10 cellular contexts compared by ENCODE assay signal in genomic region chr5:140044041-140044440, GRCh38. TPM values are rescaled to one million over a fixed set of nuclear protein-coding genes. Genes with fewer than 3 reads are reported as not detected.
A peak's percentile ranks its signal among the peaks of the same experiment; 100 is the strongest.
DNase-seq lines count a peak whose midpoint lies in the region; ATAC-seq, FAIRE-seq and TF ChIP-seq lines count a peak whose summit lies in the region.
"Had no signal": no experiment of that assay in that cellular context is flagged by ENCODE, and none has a peak within 500 bp of the region (broad histone marks: within the 10 kb centered on the region; RNA-seq: fewer than 3 reads in every experiment).

No MANE protein-coding gene starts in this region.

- WGBS in small intestine, 3 donors = 43 to 48% (median 45%) methylated on average over 1 of the region's 1 CpG

- H3K4me2 ChIP-seq in OCI-LY7 (ENCODE audit: low read length) = peak overlapping the region; percentile 69

- H3K9me2 ChIP-seq in OCI-LY7 (ENCODE audit: insufficient read depth, low read length) = no peaks in the 10 kb centered on the region

- no peaks in the 10 kb centered on the region for H3K9me3 Mint-ChIP-seq in activated T-cell treated with anti-CD3 and anti-CD28 coated beads, Interleukin-2, amount 50 U/mL, for 24 hours
- H3K9me3 Mint-ChIP-seq in stimulated activated effector memory CD8-positive, alpha-beta T cell treated with anti-CD3 and anti-CD28 coated beads, Interleukin-12 subunit alpha, Interleukin-12 subunit beta, amount 100 ng/mL, for 72 hours = no peaks in the 10 kb centered on the region

- H3K4me3 ChIP-seq in OCI-LY7 (ENCODE audit: low read depth, low read length, poor library complexity, severe bottlenecking) = no peak overlapping the region
- H3K4me3 ChIP-seq in tibial artery = no peak overlapping the region
- no peak overlapping the region for H3K4me3 ChIP-seq in small intestine (ENCODE audit: low read depth in 1 of 2, low read length in 2 of 2)

- H3K4me1 ChIP-seq in OCI-LY7 (ENCODE audit: insufficient read depth, low read length, poor library complexity, severe bottlenecking) (peaks cover 9% of the 10 kb centered on the region), tibial artery (peaks cover 0 to 35% (median 18%) of the 10 kb centered on the region in 4 donors), small intestine (ENCODE audit: control insufficient read depth in 2 of 2, insufficient read depth in 1 of 2, low read depth in 1 of 2, low read length in 1 of 2) (no peaks in the 10 kb centered on the region)

- POLR2A ChIA-PET in OCI-LY7 (lab: Charles Lee) = interaction anchor here (0.6 to 1.4 kb wide), 4 partner anchors 9 to 856 kb away, joined by 3 to 15 read pairs (median 4); no protein-coding TSS in a partner anchor

- no peak for ATAC-seq in stimulated activated effector memory CD8-positive, alpha-beta T cell treated with anti-CD3 and anti-CD28 coated beads, Interleukin-12 subunit alpha, Interleukin-12 subunit beta, amount 100 ng/mL, for 72 hours
- ATAC-seq in GM19395 (IDR thresholded peaks at IDR 0.05; ENCODE audit: unreplicated experiment) = no peak

- FAIRE-seq in small intestine (lab: Jason Lieb, UNC) = no peak
- FAIRE-seq: keratinocyte had no signal

- no peak overlapping the region; the same call in 1 of the 2 replicates for H2AFZ ChIP-seq in OCI-LY7 (ENCODE audit: low read length)

- H3K36me3 Mint-ChIP-seq in activated T-cell treated with anti-CD3 and anti-CD28 coated beads, Interleukin-2, amount 50 U/mL, for 24 hours (ENCODE audit: low read depth) = no peaks in the 10 kb centered on the region
- no peaks in the 10 kb centered on the region for H3K36me3 Mint-ChIP-seq in stimulated activated effector memory CD8-positive, alpha-beta T cell treated with anti-CD3 and anti-CD28 coated beads, Interleukin-12 subunit alpha, Interleukin-12 subunit beta, amount 100 ng/mL, for 72 hours

- H3K79me2 ChIP-seq in OCI-LY7 (ENCODE audit: insufficient read depth, low read depth, low read length) = no peaks in the 10 kb centered on the region

- peaks cover 19% of the 10 kb centered on the region for H3K4me1 Mint-ChIP-seq in activated T-cell treated with anti-CD3 and anti-CD28 coated beads, Interleukin-2, amount 50 U/mL, for 24 hours (ENCODE audit: low read depth)
- peaks cover 25% of the 10 kb centered on the region for H3K4me1 Mint-ChIP-seq in stimulated activated effector memory CD8-positive, alpha-beta T cell treated with anti-CD3 and anti-CD28 coated beads, Interleukin-12 subunit alpha, Interleukin-12 subunit beta, amount 100 ng/mL, for 72 hours

- H4K20me1 ChIP-seq in OCI-LY7 (ENCODE audit: insufficient read depth, low read length) = no peaks in the 10 kb centered on the region

- H3K9me3 ChIP-seq in OCI-LY7 (ENCODE audit: low read length) (no peaks in the 10 kb centered on the region), tibial artery (no peaks in the 10 kb centered on the region), small intestine (ENCODE audit: control insufficient read depth, low read depth) (no peaks in the 10 kb centered on the region)

- H3K27me3 ChIP-seq in tibial artery = no peaks in the 10 kb centered on the region
- peaks cover 0 to 4% of the 10 kb centered on the region in 2 donors for H3K27me3 ChIP-seq in small intestine (ENCODE audit: control insufficient read depth in 2 of 2, insufficient read depth in 2 of 2, low read length in 2 of 2)

- H3K4me3 Mint-ChIP-seq in activated T-cell treated with anti-CD3 and anti-CD28 coated beads, Interleukin-2, amount 50 U/mL, for 24 hours = peak overlapping the region; percentile 74
- peak overlapping the region; percentile 72 for H3K4me3 Mint-ChIP-seq in stimulated activated effector memory CD8-positive, alpha-beta T cell treated with anti-CD3 and anti-CD28 coated beads, Interleukin-12 subunit alpha, Interleukin-12 subunit beta, amount 100 ng/mL, for 72 hours

- H3K27me3 Mint-ChIP-seq in activated T-cell treated with anti-CD3 and anti-CD28 coated beads, Interleukin-2, amount 50 U/mL, for 24 hours = peaks cover 76% of the 10 kb centered on the region

- no TSS peak for BruUV-seq in OCI-LY7 (replicated peaks; lab: Mats Ljungman, UMichigan)

- TF ChIP-seq CTCF in OCI-LY7 (conservative IDR thresholded peaks at IDR 0.05; ENCODE audit: low read length) (no peak), tibial artery (IDR thresholded peaks at IDR 0.05) (no peak)

- H3K27ac Mint-ChIP-seq in activated T-cell treated with anti-CD3 and anti-CD28 coated beads, Interleukin-2, amount 50 U/mL, for 24 hours = no peak overlapping the region
- H3K27ac Mint-ChIP-seq in stimulated activated effector memory CD8-positive, alpha-beta T cell treated with anti-CD3 and anti-CD28 coated beads, Interleukin-12 subunit alpha, Interleukin-12 subunit beta, amount 100 ng/mL, for 72 hours = no peak overlapping the region

- no peak overlapping the region for H3K27ac ChIP-seq in OCI-LY7 (ENCODE audit: low read depth, low read length, poor library complexity, severe bottlenecking)
- H3K27ac ChIP-seq in tibial artery = no peak overlapping the region
- H3K27ac ChIP-seq in small intestine (ENCODE audit: low read depth in 1 of 2, low read length in 1 of 2) = no peak overlapping the region

- H3K36me3 ChIP-seq in OCI-LY7 (ENCODE audit: insufficient read depth, low read length) (no peaks in the 10 kb centered on the region), tibial artery (no peaks in the 10 kb centered on the region), small intestine (ENCODE audit: control insufficient read depth in 2 of 2, insufficient read depth in 2 of 2, low read length in 2 of 2) (no peaks in the 10 kb centered on the region)

- CTCF ChIA-PET in OCI-LY7 (lab: Charles Lee; ENCODE audit: unreplicated experiment) = interaction anchor here (0.6 kb wide), 1 partner anchor 15 kb away, joined by 3 read pairs; no protein-coding TSS in a partner anchor

- intact Hi-C loops in OCI-LY7 (cut with micrococcal nuclease; ENCODE audit: unreplicated experiment) (no loop called here), tibial artery (cut with DNase I; ENCODE audit: low total_unique reads) (no loop called here)

- no peak for DNase-seq in activated T-cell treated with anti-CD3 and anti-CD28 coated beads, Interleukin-2, amount 50 U/mL, for 24 hours
- no peak for DNase-seq in activated T-cell treated with anti-CD3 and anti-CD28 coated beads, Interleukin-2, amount 50 U/mL, for 1 hour
- DNase-seq in OCI-LY7 (ENCODE audit: low spot score) (no peak), glomerular visceral epithelial cell (ENCODE audit: extremely low spot score) (peak; percentile 27), tibial artery (no peak), small intestine (no peak)
- DNase-seq in stimulated activated effector memory CD8-positive, alpha-beta T cell treated with anti-CD3 and anti-CD28 coated beads, Interleukin-12 subunit alpha, Interleukin-12 subunit beta, amount 100 ng/mL, for 72 hours (ENCODE audit: low spot score in 2 of 2) = no peak
- DNase-seq: NCI-H1436 had no signal

RNA-seq across cellular contexts. Expression of gene NRG2, which starts 0.9 kb away (rescaled TPM):
- 0.15 and 1.7 TPM in 2 replicates for total RNA-seq in OCI-LY7 (2014; rRNA removed; shearing (Covaris generic))
- not detected in 2 replicates for total RNA-seq in OCI-LY7 (2022)
- polyA plus RNA-seq in small intestine = under 1 TPM in 1 of 3 donors, not detected in 2; 0.55 TPM
